ENCODE assay signal across 20 cellular contexts in genomic region chr6:35477028-35477427, GRCh38. TPM values are rescaled to one million over a fixed set of nuclear protein-coding genes. Genes with fewer than 3 reads are reported as not detected.
DNase-seq lines count a peak whose midpoint lies in the region; TF ChIP-seq lines count a peak whose summit lies in the region.
"Had no signal": no experiment of that assay in that cellular context is flagged by ENCODE, and none has a peak within 500 bp of the region (broad histone marks: within the 10 kb centered on the region; RNA-seq: fewer than 3 reads in every experiment).

No MANE protein-coding gene starts in this region.

- CTCF ChIA-PET in AG04450 (lab: Charles Lee) (interaction anchor here (0.7 to 1.4 kb wide), 2 partner anchors 9 kb away, joined by 3 read pairs; partner anchors contain the start of gene RPL10A), Calu3 (lab: Charles Lee) (interaction anchor here (0.6 kb wide), 1 partner anchor 738 kb away, joined by 3 read pairs; no protein-coding TSS in a partner anchor)

- WGBS in endodermal cell (ENCODE audit: insufficient coverage in 1 of 2, insufficient read length in 1 of 2), 2 experiments, result 92 to 97% methylated on average over 6 to 8 of the region's 8 CpGs

- H3K27ac Mint-ChIP-seq in endodermal cell, result no peak overlapping the region
- no peak overlapping the region for H3K27ac Mint-ChIP-seq in CD14-positive monocyte
- H3K27ac Mint-ChIP-seq in Calu3 (ENCODE audit: unreplicated experiment), result no peak overlapping the region

- H3K27me3 ChIP-seq in AG04450 (ENCODE audit: control insufficient read depth, insufficient read depth, low read length), result no peaks in the 10 kb centered on the region
- no peaks in the 10 kb centered on the region for H3K27me3 ChIP-seq in endodermal cell (ENCODE audit: control insufficient read depth, insufficient read depth, low read length, poor library complexity, severe bottlenecking)

- H3K4me3 ChIP-seq in AG04450 (ENCODE audit: low read depth, low read length) (no peak overlapping the region), endodermal cell (ENCODE audit: low read length) (no peak overlapping the region)
- H3K4me3 ChIP-seq: GM23248 had no signal

- POLR2A ChIA-PET in AG04450 (lab: Yijun Ruan, JAX), result no interaction called here

- H3K27ac ChIP-seq in AG04450 (ENCODE audit: low read depth, low read length), result peak overlapping the region; percentile 11
- H3K27ac ChIP-seq in endodermal cell (ENCODE audit: low read depth, low read length), result peak overlapping the region; percentile 57
- H3K27ac ChIP-seq: C4-2B, GM23248 had no signal

- DNase-seq in AG04450 (ENCODE audit: low read depth, low spot score) (no peak), DMS79 (lab: John Stamatoyannopoulos, UW) (peak; percentile 72), NCI-H345 treated with DMSO at 0.1 percent for 48 hours (lab: John Stamatoyannopoulos, UW; ENCODE audit: unreplicated experiment) (peak; percentile 88), endodermal cell (peak; percentile 39), CD14-positive monocyte (ENCODE audit: low spot score) (no peak), Calu3 (no peak), SHP77 (lab: John Stamatoyannopoulos, UW) (no peak)
- DNase-seq: ACHN, AML-193, DMS 273 treated with DMSO at 0.1 percent for 48 hours, GDM1, GM23248, KBM-7, NCI-H2029, NCI-H82, T-helper 17 cell had no signal

- no peaks in the 10 kb centered on the region for H3K4me1 ChIP-seq in endodermal cell (ENCODE audit: control insufficient read depth, insufficient read depth, low read length)

- BruUV-seq in Calu3 (replicated peaks; lab: Mats Ljungman, UMichigan), result no TSS peak

- H3K4me1 Mint-ChIP-seq in endodermal cell (peaks cover 5% of the 10 kb centered on the region), CD14-positive monocyte (peaks cover 2% of the 10 kb centered on the region), Calu3 (ENCODE audit: low read depth, unreplicated experiment) (peaks cover 4% of the 10 kb centered on the region)

- H3K9me3 Mint-ChIP-seq in endodermal cell (no peaks in the 10 kb centered on the region), CD14-positive monocyte (peaks cover 0 to 3% (median 0%) of the 10 kb centered on the region in 7 donors), Calu3 (ENCODE audit: low read depth, unreplicated experiment) (no peaks in the 10 kb centered on the region)

- H3K9me3 ChIP-seq in AG04450 (ENCODE audit: control insufficient read depth, insufficient read depth, low read length), result no peaks in the 10 kb centered on the region
- H3K9me3 ChIP-seq in endodermal cell (ENCODE audit: control insufficient read depth, low read length), result no peaks in the 10 kb centered on the region

- TF ChIP-seq CTCF in AG04450 (IDR thresholded peaks at IDR 0.05; ENCODE audit: low read depth, low read length) (no peak), endodermal cell (conservative IDR thresholded peaks at IDR 0.05) (no peak), CD14-positive monocyte (IDR thresholded peaks at IDR 0.05) (no peak), Calu3 (IDR thresholded peaks at IDR 0.05; ENCODE audit: unreplicated experiment) (no peak)

- H3K27me3 Mint-ChIP-seq in endodermal cell (ENCODE audit: insufficient read depth) (no peaks in the 10 kb centered on the region), CD14-positive monocyte (ENCODE audit: low read depth in 3 of 3) (peaks cover 2 to 10% (median 5%) of the 10 kb centered on the region in 3 donors), Calu3 (ENCODE audit: unreplicated experiment) (no peaks in the 10 kb centered on the region)
- H3K27me3 Mint-ChIP-seq: T-helper 17 cell had no signal

- no peak overlapping the region for H3K9ac ChIP-seq in endodermal cell (ENCODE audit: extremely low read depth, low read length, poor library complexity, severe bottlenecking)
- H3K9ac ChIP-seq: GM23248 had no signal

- intact Hi-C loops in CD14-positive monocyte (cut with micrococcal nuclease), result no loop called here
- intact Hi-C loops in Calu3 (cut with micrococcal nuclease; ENCODE audit: unreplicated experiment), result no loop called here

- peaks cover 36% of the 10 kb centered on the region for H3K36me3 Mint-ChIP-seq in endodermal cell (ENCODE audit: low read depth)
- peaks cover 16 to 25% of the 10 kb centered on the region in 2 donors for H3K36me3 Mint-ChIP-seq in CD14-positive monocyte
- peaks cover 60% of the 10 kb centered on the region for H3K36me3 Mint-ChIP-seq in Calu3 (ENCODE audit: insufficient read depth, unreplicated experiment)

- peaks cover 24% of the 10 kb centered on the region for H3K36me3 ChIP-seq in endodermal cell (ENCODE audit: control insufficient read depth, insufficient read depth, low read length)

- no peak overlapping the region for H3K4me3 Mint-ChIP-seq in endodermal cell
- H3K4me3 Mint-ChIP-seq in CD14-positive monocyte, result no peak overlapping the region
- H3K4me3 Mint-ChIP-seq in Calu3 (ENCODE audit: low read depth, unreplicated experiment), result no peak overlapping the region
- H3K4me3 Mint-ChIP-seq: T-helper 17 cell had no signal

RNA-seq across cellular contexts. Expression of gene RPL10A, which starts 8.8 kb away (rescaled TPM):
- polyA plus RNA-seq in AG04450 (2011; rRNA removed) (2,636 and 2,921 TPM in 2 replicates), CD14-positive monocyte (100 to 1,000 TPM; 345 to 421 TPM)
- polyA minus RNA-seq in AG04450 (2011; rRNA and poly(A)+ RNA removed), result 853 and 1,025 TPM in 2 replicates
- total RNA-seq in endodermal cell (1,000 to 10,000 TPM; 1,411 to 1,652 TPM), Calu3 (2022) (789 and 828 TPM in 2 replicates)
- polyA plus RNA-seq in endodermal cell (2013, experiment 1 of 2), result 1,752 TPM
- polyA plus RNA-seq in endodermal cell (2013, experiment 2 of 2), result 1,640 TPM

RNA-seq across cellular contexts. Expression of gene TEAD3, which starts 19.9 kb away (rescaled TPM):
- polyA plus RNA-seq in AG04450 (2011; rRNA removed) (16.6 and 22.8 TPM in 2 replicates), CD14-positive monocyte (not detected)
- 11.8 and 14.9 TPM in 2 replicates for polyA minus RNA-seq in AG04450 (2011; rRNA and poly(A)+ RNA removed)
- total RNA-seq in endodermal cell (10 to 100 TPM; 22.7 to 29.2 TPM), Calu3 (2022) (27.3 and 28.3 TPM in 2 replicates)
- polyA plus RNA-seq in endodermal cell (2013, experiment 1 of 2), result 32.4 TPM
- polyA plus RNA-seq in endodermal cell (2013, experiment 2 of 2), result 30.3 TPM

RNA-seq across cellular contexts. Expression of gene FANCE, which starts 24.9 kb away (rescaled TPM):
- 7.0 and 7.1 TPM in 2 replicates for polyA plus RNA-seq in AG04450 (2011; rRNA removed)
- 7.9 and 10.2 TPM in 2 replicates for polyA minus RNA-seq in AG04450 (2011; rRNA and poly(A)+ RNA removed)
- total RNA-seq in endodermal cell, result 10 to 100 TPM; 13.5 to 16.4 TPM
- polyA plus RNA-seq in endodermal cell (2013, experiment 1 of 2), result 13.3 TPM
- polyA plus RNA-seq in endodermal cell (2013, experiment 2 of 2), result 14.2 TPM
- 1 to 10 TPM; 1.8 to 3.0 TPM for polyA plus RNA-seq in CD14-positive monocyte
- 10.4 and 10.9 TPM in 2 replicates for total RNA-seq in Calu3 (2022)

RNA-seq across cellular contexts. Expression of gene TULP1, which starts 35.7 kb away (rescaled TPM):
- polyA plus RNA-seq in AG04450 (2011; rRNA removed), result not detected in 2 replicates
- not detected in 2 replicates for polyA minus RNA-seq in AG04450 (2011; rRNA and poly(A)+ RNA removed)
- 1 to 10 TPM in 1 of 2 donors, under 1 TPM in 1; 0.29 to 4.0 TPM for total RNA-seq in endodermal cell
- 0.25 TPM for polyA plus RNA-seq in endodermal cell (2013, experiment 1 of 2)
- polyA plus RNA-seq in endodermal cell (2013, experiment 2 of 2), result 0.12 TPM
- polyA plus RNA-seq in CD14-positive monocyte, result not detected
- not detected in 2 replicates for total RNA-seq in Calu3 (2022)
- total RNA-seq: Daoy, GM23248, NCI-H460, SK-MEL-5, T-helper 17 cell had no signal
- polyA plus RNA-seq: GM23248 had no signal

Comparison
In these comparisons a context has a peak if more than half of its experiments do, and no peak if none do; other contexts are left out.
1. DNase-seq: peak in DMS79 (single experiment), NCI-H345 treated with DMSO at 0.1 percent for 48 hours (single experiment) and endodermal cell (single experiment); none in AG04450 (single experiment), CD14-positive monocyte (single experiment), Calu3 (single experiment) and SHP77 (0 of 2).